ENCODE assay signal across 20 cellular contexts in the genomic region with DNA sequence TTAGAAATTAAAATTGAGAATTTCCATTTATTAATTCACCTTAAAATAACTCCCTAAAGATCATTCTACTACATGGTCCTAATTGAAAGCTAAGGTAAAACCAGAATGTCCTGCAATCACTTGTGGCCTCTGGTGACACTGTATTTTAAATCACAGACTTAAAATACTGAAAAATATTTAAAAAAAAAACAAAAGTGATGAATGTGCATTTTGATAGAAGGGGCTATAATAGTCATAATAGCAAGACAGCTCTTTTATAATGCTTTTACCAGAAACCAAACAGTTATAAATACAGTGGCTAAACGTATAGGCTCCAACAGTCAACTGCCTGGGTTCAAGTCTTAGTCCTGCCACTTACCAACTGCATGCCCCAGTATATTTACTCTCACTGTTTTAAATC. TPM values are rescaled to one million over a fixed set of nuclear protein-coding genes. Genes with fewer than 3 reads are reported as not detected.
DNase-seq lines count a peak whose midpoint lies in the region; ATAC-seq, FAIRE-seq and TF ChIP-seq lines count a peak whose summit lies in the region.
"Had no signal": no experiment of that assay in that cellular context is flagged by ENCODE, and none has a peak within 500 bp of the region (broad histone marks: within the 10 kb centered on the region; RNA-seq: fewer than 3 reads in every experiment).

No MANE protein-coding gene starts in this region.

- H3K56ac ChIP-seq in IMR-90 (ENCODE audit: extremely low read depth, insufficient read depth, low read length): no peak overlapping the region

- TF ChIP-seq CTCF in HepG2 (CRISPR knock-in tag; IDR thresholded peaks at IDR 0.05) (no peak), right lobe of liver (IDR thresholded peaks at IDR 0.05) (no peak), IMR-90 (conservative IDR thresholded peaks at IDR 0.05; ENCODE audit: low read depth, low read length) (no peak)

- H3K36me3 ChIP-seq in HepG2 (replicated peaks in 1 of 2; ENCODE audit: control insufficient read depth in 1 of 2, insufficient read depth in 2 of 2, low read length in 2 of 2): peaks cover 12 to 13% of the 10 kb centered on the region in 2 experiments; a peak in 4 of 5 replicates
- no peaks in the 10 kb centered on the region for H3K36me3 ChIP-seq in right lobe of liver
- peaks cover 12% of the 10 kb centered on the region for H3K36me3 ChIP-seq in IMR-90 (ENCODE audit: control insufficient read depth, insufficient read depth, low read length)

- in situ Hi-C loops in HepG2 (cut with HindIII; ENCODE audit: extremely low pct_ligation_motif_present, low pct_unique_long_range_greater_than_20kb): no loop called here
- in situ Hi-C loops in IMR-90 (cut with MboI; ENCODE audit: low sequenced_read_pairs): no loop called here

- no peak overlapping the region for H4K5ac ChIP-seq in IMR-90 (ENCODE audit: low read depth, low read length)

- dilution Hi-C loops in IMR-90 (cut with HindIII; ENCODE audit: low sequenced_read_pairs, unreplicated experiment): no loop called here

- no peaks in the 10 kb centered on the region for H3K79me2 ChIP-seq in HepG2 (ENCODE audit: insufficient read depth, low read length)

- POLR2A ChIA-PET in HepG2 (lab: Yijun Ruan, JAX): no interaction called here
- POLR2A ChIA-PET in IMR-90 (lab: Charles Lee; ENCODE audit: unreplicated experiment): no interaction called here

- H3K4ac ChIP-seq in IMR-90 (ENCODE audit: low read depth, low read length): no peak overlapping the region

- no peak for DNase-seq in HepG2 (ENCODE audit: low spot score)
- DNase-seq in right lobe of liver: no peak
- no peak for DNase-seq in IMR-90
- no peak for DNase-seq in HTR-8/SVneo (ENCODE audit: insufficient read length, low spot score)
- no peak for DNase-seq in KG1 (lab: John Stamatoyannopoulos, UW)
- DNase-seq: 8988T; AML-193; Caco-2; Calu3; CD4-positive, alpha-beta T cell; CD8-positive, alpha-beta T cell; DMS79 treated with DMSO at 0.1 percent for 48 hours; GF-D8 had no signal

- no peak overlapping the region for H2BK5ac ChIP-seq in IMR-90 (ENCODE audit: low read depth, low read length, poor library complexity, severe bottlenecking)

- H3K18ac ChIP-seq in IMR-90 (ENCODE audit: low read depth, low read length): no peak overlapping the region

- H3K9ac ChIP-seq in HepG2 (ENCODE audit: insufficient read depth, low read depth, low read length) (no peak overlapping the region), IMR-90 (ENCODE audit: low read depth, low read length) (no peak overlapping the region)
- H3K9ac ChIP-seq: BLaER1 treated with 17β-estradiol and CSF1 and Interleukin-3, amounts not matched to agents 10 nM and 100 nM had no signal

- H3K4me3 ChIP-seq in HepG2 (replicated peaks in 1 of 3; ENCODE audit: insufficient read depth in 1 of 3, low read depth in 2 of 3, low read length in 3 of 3): no peak overlapping the region
- H3K4me3 ChIP-seq in right lobe of liver: no peak overlapping the region
- H3K4me3 ChIP-seq in IMR-90 (ENCODE audit: insufficient read depth, low read depth, low read length): no peak overlapping the region
- H3K4me3 ChIP-seq: BLaER1 treated with 17β-estradiol and CSF1 and Interleukin-3, amounts not matched to agents 10 nM and 100 nM had no signal

- intact Hi-C loops in HepG2 (cut with micrococcal nuclease; ENCODE audit: unreplicated experiment) (no loop called here), right lobe of liver (cut with DNase I) (no loop called here), IMR-90 (cut with micrococcal nuclease) (no loop called here)

- no peak overlapping the region for H4K8ac ChIP-seq in IMR-90 (ENCODE audit: low read depth in 2 of 2, low read length in 2 of 2)

- no peak overlapping the region for H2AFZ ChIP-seq in HepG2 (ENCODE audit: low read length)
- no peak overlapping the region for H2AFZ ChIP-seq in IMR-90 (replicated peaks; ENCODE audit: low read length, poor library complexity)

- H2BK15ac ChIP-seq in IMR-90 (ENCODE audit: low read depth, low read length): no peak overlapping the region

- no peak overlapping the region for H2BK20ac ChIP-seq in IMR-90 (ENCODE audit: low read depth, low read length)

- WGBS in HepG2 (ENCODE audit: low lambda C conversion rate): 89% methylated on average over 1 of the region's 1 CpG
- WGBS in right lobe of liver (ENCODE audit: insufficient coverage, low coverage, low lambda C conversion rate, missing lambda C conversion rate): 92% methylated on average over 1 of the region's 1 CpG
- WGBS in IMR-90 (ENCODE audit: extremely low coverage in 2 of 2, insufficient read length in 1 of 2), 2 experiments: no CpG with 5 or more reads among the region's 1 CpG

- peaks cover 21 to 29% of the 10 kb centered on the region in 2 experiments for H3K79me1 ChIP-seq in IMR-90 (ENCODE audit: low read depth in 1 of 2, low read length in 2 of 2)

- CTCF ChIA-PET in HepG2 (lab: Yijun Ruan, JAX; ENCODE audit: low intra/inter-chr PET ratio, low total read pairs): no interaction called here
- CTCF ChIA-PET in IMR-90 (lab: Yijun Ruan, JAX): interaction anchor here (1.1 kb wide), 1 partner anchor 21 kb away, joined by 3 read pairs; no protein-coding TSS in a partner anchor

- TF ChIP-seq POLR2A in HepG2 (IDR thresholded peaks at IDR 0.05; ENCODE audit: insufficient read depth in 1 of 2, low read depth in 2 of 2, low read length in 2 of 2) (no peak), right lobe of liver (IDR thresholded peaks at IDR 0.05) (no peak), IMR-90 (IDR thresholded peaks at IDR 0.05; ENCODE audit: low read depth, low read length) (no peak)

- H3K4me1 ChIP-seq in HepG2 (ENCODE audit: insufficient read depth, low read length): no peaks in the 10 kb centered on the region
- no peaks in the 10 kb centered on the region for H3K4me1 ChIP-seq in right lobe of liver
- H3K4me1 ChIP-seq in IMR-90 (ENCODE audit: control insufficient read depth, insufficient read depth, low read length): peaks cover 3% of the 10 kb centered on the region; the same call in 1 of the 2 replicates
- H3K4me1 ChIP-seq: BLaER1 treated with 17β-estradiol and CSF1 and Interleukin-3, amounts not matched to agents 10 nM and 100 nM had no signal

- H2BK120ac ChIP-seq in IMR-90 (ENCODE audit: low read depth, low read length): no peak overlapping the region

- no peak for FAIRE-seq in HepG2 (lab: Jason Lieb, UNC)
- no peak for FAIRE-seq in HTR-8/SVneo (lab: Jason Lieb, UNC)
- FAIRE-seq: A204.1, D721Med, G401.6, GM12891, GM19239 had no signal

- no peaks in the 10 kb centered on the region for H3K9me3 ChIP-seq in HepG2 (ENCODE audit: low read length)
- H3K9me3 ChIP-seq in right lobe of liver: no peaks in the 10 kb centered on the region
- no peaks in the 10 kb centered on the region for H3K9me3 ChIP-seq in IMR-90 (ENCODE audit: control insufficient read depth, insufficient read depth, low read length)
- H3K9me3 ChIP-seq: BLaER1 treated with 17β-estradiol and CSF1 and Interleukin-3, amounts not matched to agents 10 nM and 100 nM; Caco-2 had no signal

- BruUV-seq in HepG2 (replicated peaks; lab: Mats Ljungman, UMichigan) (no TSS peak), IMR-90 (replicated peaks; lab: Mats Ljungman, UMichigan) (no TSS peak)

- TF ChIP-seq RAD21 in HepG2 (CRISPR knock-in tag; IDR thresholded peaks at IDR 0.05) (no peak), IMR-90 (IDR thresholded peaks at IDR 0.05; ENCODE audit: low read length) (no peak)

- ATAC-seq in HepG2 (no peak), right lobe of liver (no peak), IMR-90 (ENCODE audit: low read depth) (no peak)
- ATAC-seq: CD8-positive, alpha-beta T cell had no signal

- peaks cover 6% of the 10 kb centered on the region for H3K9me1 ChIP-seq in IMR-90 (ENCODE audit: insufficient read depth, low read length)

- no peak overlapping the region for H3K27ac ChIP-seq in HepG2 (ENCODE audit: extremely low read length, insufficient read depth, low read length)
- H3K27ac ChIP-seq in right lobe of liver: no peak overlapping the region
- H3K27ac ChIP-seq in IMR-90 (ENCODE audit: insufficient read depth, low read length): no peak overlapping the region
- H3K27ac ChIP-seq: BLaER1 treated with 17β-estradiol and CSF1 and Interleukin-3, amounts not matched to agents 10 nM and 100 nM; C4-2B had no signal

- no peak overlapping the region for H3K4me2 ChIP-seq in HepG2 (ENCODE audit: low read depth, low read length)
- H3K4me2 ChIP-seq in IMR-90 (ENCODE audit: low read depth, low read length): no peak overlapping the region
- H3K4me2 ChIP-seq: BLaER1 treated with 17β-estradiol and CSF1 and Interleukin-3, amounts not matched to agents 10 nM and 100 nM had no signal

- TF ChIP-seq EP300 in HepG2 (IDR thresholded peaks at IDR 0.05; ENCODE audit: low read depth in 2 of 2, low read length in 2 of 2) (no peak), HepG2 (CRISPR knock-in tag; IDR thresholded peaks at IDR 0.05; ENCODE audit: borderline replicate concordance) (no peak)

- H2AK9ac ChIP-seq in IMR-90 (replicated peaks; ENCODE audit: low read depth, low read length, poor library complexity): no peak overlapping the region

- H2AK5ac ChIP-seq in IMR-90 (ENCODE audit: low read depth, low read length): no peak overlapping the region

- H3K27me3 ChIP-seq in HepG2 (ENCODE audit: control insufficient read depth in 1 of 2, insufficient read depth in 2 of 2, low read length in 2 of 2): no peaks in the 10 kb centered on the region
- no peaks in the 10 kb centered on the region for H3K27me3 ChIP-seq in right lobe of liver
- H3K27me3 ChIP-seq in IMR-90 (ENCODE audit: control insufficient read depth, insufficient read depth, low read length): no peaks in the 10 kb centered on the region
- H3K27me3 ChIP-seq: BLaER1 treated with 17β-estradiol and CSF1 and Interleukin-3, amounts not matched to agents 10 nM and 100 nM had no signal

- H4K91ac ChIP-seq in IMR-90 (ENCODE audit: insufficient read depth, low read depth, low read length): no peak overlapping the region

- H4K20me1 ChIP-seq in HepG2 (ENCODE audit: insufficient read depth, low read length): no peaks in the 10 kb centered on the region
- peaks cover 5% of the 10 kb centered on the region; the same call in 1 of the 2 replicates for H4K20me1 ChIP-seq in IMR-90 (ENCODE audit: insufficient read depth, low read length)

- H3K14ac ChIP-seq in IMR-90 (replicated peaks; ENCODE audit: low read depth, low read length): no peak overlapping the region

- H3K23ac ChIP-seq in IMR-90 (ENCODE audit: low read depth, low read length): no peak overlapping the region

RNA-seq across cellular contexts. Expression of a gene that starts 21.2 kb away (rescaled TPM):
- 8.9 and 9.6 TPM in 2 replicates for total RNA-seq in HepG2 (2016; rRNA removed; fragmentation: Illumina TruSeq; extraction: Trizol)
- 11.8 and 13.6 TPM in 2 replicates for total RNA-seq in HepG2 (2016; cell fraction: cytosol; rRNA removed; fragmentation: Illumina TruSeq; extraction: Trizol; ENCODE audit: low read depth)
- 8.2 and 9.0 TPM in 2 replicates for total RNA-seq in HepG2 (2016; cell fraction: insoluble cytoplasmic fraction; rRNA removed; fragmentation: Illumina TruSeq; extraction: Trizol)
- 7.0 and 7.7 TPM in 2 replicates for total RNA-seq in HepG2 (2016; cell fraction: membrane; rRNA removed; fragmentation: Illumina TruSeq; extraction: Trizol)
- 10.5 and 11.4 TPM in 2 replicates for total RNA-seq in HepG2 (2016; cell fraction: nucleus; rRNA removed; fragmentation: Illumina TruSeq; extraction: Trizol)
- 8.9 and 13.8 TPM in 2 replicates for polyA plus RNA-seq in HepG2 (2011; rRNA removed)
- polyA plus RNA-seq in HepG2 (2011; cell fraction: cytosol; rRNA removed): 6.1 and 9.0 TPM in 2 replicates
- polyA plus RNA-seq in HepG2 (2011; cell fraction: nucleus; rRNA removed): 10.8 and 14.3 TPM in 2 replicates
- 5.4 and 5.8 TPM in 2 replicates for polyA plus RNA-seq in HepG2 (2012)
- 0.49 and 0.51 TPM in 2 replicates for polyA plus RNA-seq in HepG2 (2016; cell fraction: cytosol; fragmentation: Illumina TruSeq; extraction: Trizol; ENCODE audit: low read depth)
- 4.9 and 5.3 TPM in 2 replicates for polyA plus RNA-seq in HepG2 (2016; cell fraction: insoluble cytoplasmic fraction; fragmentation: Illumina TruSeq; extraction: Trizol; ENCODE audit: low read depth)
- 0.70 and 0.99 TPM in 2 replicates for polyA plus RNA-seq in HepG2 (2016; cell fraction: membrane; fragmentation: Illumina TruSeq; extraction: Trizol; ENCODE audit: low read depth)
- polyA plus RNA-seq in HepG2 (2016; cell fraction: nucleus; fragmentation: Illumina TruSeq; extraction: Trizol; ENCODE audit: insufficient read depth, low read depth): 10.8 and 11.1 TPM in 2 replicates
- 27.4 and 35.4 TPM in 2 replicates for polyA minus RNA-seq in HepG2 (2011; rRNA and poly(A)+ RNA removed; ENCODE audit: low replicate concordance)
- 14.7 and 18.3 TPM in 2 replicates for polyA minus RNA-seq in HepG2 (2011; cell fraction: cytosol; rRNA and poly(A)+ RNA removed)
- polyA minus RNA-seq in HepG2 (2011; cell fraction: nucleus; rRNA and poly(A)+ RNA removed): 23.0 and 30.5 TPM in 2 replicates
- total RNA-seq in right lobe of liver: 1 to 10 TPM; 2.3 to 9.8 (median 5.6) TPM
- total RNA-seq in IMR-90 (2012; rRNA removed): 9.2 and 10.2 TPM in 2 replicates
- polyA plus RNA-seq in IMR-90 (2012; rRNA removed): 5.8 and 6.8 TPM in 2 replicates
- polyA plus RNA-seq in IMR-90 (2012; cell fraction: cytosol; rRNA removed): 2.2 and 2.6 TPM in 2 replicates
- polyA plus RNA-seq in IMR-90 (2012; cell fraction: nucleus; rRNA removed; ENCODE audit: low replicate concordance): 9.2 and 17.4 TPM in 2 replicates
